ENCODE assay signal across 6 cellular contexts in the genomic region with DNA sequence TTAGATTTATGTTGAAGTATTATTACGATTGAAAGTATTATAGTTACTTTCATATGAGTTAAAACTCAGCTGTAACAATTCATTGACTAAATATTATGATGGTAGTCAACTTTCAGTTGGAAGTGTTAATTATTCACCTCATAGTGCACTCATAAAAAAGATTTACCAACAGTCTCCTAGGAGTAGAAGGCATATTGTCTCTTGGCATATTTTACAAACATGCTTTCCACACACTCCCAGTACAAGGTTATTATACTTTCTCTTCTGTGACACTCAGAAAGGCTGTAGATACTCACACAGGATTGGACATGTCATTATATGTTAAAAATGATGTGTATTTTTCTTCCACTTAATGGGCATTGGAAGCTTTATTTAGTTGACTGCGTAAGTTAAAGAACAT.
"Had no signal": no experiment of that assay in that cellular context is flagged by ENCODE, and none has a peak within 500 bp of the region (broad histone marks: within the 10 kb centered on the region; RNA-seq: fewer than 3 reads in every experiment).

No MANE protein-coding gene starts in this region.

- ATAC-seq: GM23338 had no signal

- H3K4me2 ChIP-seq: GM23338 had no signal

- DNase-seq: H9, HCEC 1CT, KBM-7 had no signal

- FAIRE-seq: H1, HTR-8/SVneo had no signal

- H2AFZ ChIP-seq: GM23338 had no signal

- H3K4me3 ChIP-seq: GM23338 had no signal
